In genomic region chr17:62062313-62062712, GRCh38 we compare ENCODE assay signal across 9 cellular contexts. TPM values are rescaled to one million over a fixed set of nuclear protein-coding genes. Genes with fewer than 3 reads are reported as not detected.
DNase-seq lines count a peak whose midpoint lies in the region; ATAC-seq and TF ChIP-seq lines count a peak whose summit lies in the region.
"Had no signal": no experiment of that assay in that cellular context is flagged by ENCODE, and none has a peak within 500 bp of the region (broad histone marks: within the 10 kb centered on the region; RNA-seq: fewer than 3 reads in every experiment).

No MANE protein-coding gene starts in this region.

- peaks cover 15 to 42% (median 34%) of the 10 kb centered on the region in 3 experiments; a peak in 6 of 7 replicates for H3K36me3 Mint-ChIP-seq in H9 (ENCODE audit: insufficient read depth in 1 of 3, low read depth in 3 of 3)

- no peaks in the 10 kb centered on the region for H4K20me1 ChIP-seq in H9 (ENCODE audit: control insufficient read depth, insufficient read depth, insufficient read length)

- no peak overlapping the region for H2AFZ ChIP-seq in H9 (ENCODE audit: low read length)

- no peak overlapping the region for H4K91ac ChIP-seq in H9 (ENCODE audit: insufficient read length, low read depth, low read length)

- DNase-seq in A673 (ENCODE audit: low spot score) (no peak), H9 (no peak), adipocyte (ENCODE audit: low read depth) (peak; percentile 60), lower lobe of right lung (no peak), lower leg skin (ENCODE audit: low spot score in 2 of 2) (no peak), NCI-H2171 (lab: John Stamatoyannopoulos, UW) (no peak), NCI-H524 treated with DMSO at 0.1 percent for 48 hours (lab: John Stamatoyannopoulos, UW) (no peak)
- DNase-seq: ovary had no signal

- no peaks in the 10 kb centered on the region for H3K27me3 Mint-ChIP-seq in H9 (ENCODE audit: low read depth)

- peak overlapping the region; percentile 9 to 52; a peak in 3 of 5 replicates for H3K4me3 Mint-ChIP-seq in H9

- H3K27me3 ChIP-seq in A673 (replicated peaks; ENCODE audit: insufficient read depth, low read depth, low read length, poor library complexity) (no peaks in the 10 kb centered on the region), H9 (ENCODE audit: insufficient read depth, low read length) (no peaks in the 10 kb centered on the region), adipocyte (replicated peaks; ENCODE audit: control insufficient read depth, insufficient read depth, low read length) (no peaks in the 10 kb centered on the region), lower lobe of right lung (ENCODE audit: low read depth) (no peaks in the 10 kb centered on the region), gastroesophageal sphincter (no peaks in the 10 kb centered on the region)
- H3K27me3 ChIP-seq: ovary had no signal

- H2BK120ac ChIP-seq in H9 (ENCODE audit: low read depth, low read length, poor library complexity, severe bottlenecking): no peak overlapping the region

- TF ChIP-seq EP300 in gastroesophageal sphincter (IDR thresholded peaks at IDR 0.05): no peak

- no peak overlapping the region for H2BK12ac ChIP-seq in H9 (ENCODE audit: insufficient read length, low read depth, low read length)

- H3K9me3 ChIP-seq in A673 (ENCODE audit: low read depth, low read length, poor library complexity, severe bottlenecking) (no peaks in the 10 kb centered on the region), H9 (ENCODE audit: control insufficient read depth, low read depth, low read length) (no peaks in the 10 kb centered on the region), adipocyte (ENCODE audit: control insufficient read depth, low read length) (no peaks in the 10 kb centered on the region), lower lobe of right lung (no peaks in the 10 kb centered on the region), gastroesophageal sphincter (no peaks in the 10 kb centered on the region)
- H3K9me3 ChIP-seq: ovary had no signal

- no peak for TF ChIP-seq POLR2A in lower leg skin (IDR thresholded peaks at IDR 0.05)
- TF ChIP-seq POLR2A in gastroesophageal sphincter (IDR thresholded peaks at IDR 0.05): no peak

- peaks cover 9% of the 10 kb centered on the region for H3K23me2 ChIP-seq in H9 (ENCODE audit: insufficient read length, low read depth, low read length, poor library complexity, severe bottlenecking)

- TF ChIP-seq CTCF in A673 (conservative IDR thresholded peaks at IDR 0.05; ENCODE audit: low read depth, low read length): no peak
- no peak for TF ChIP-seq CTCF in H9 (conservative IDR thresholded peaks at IDR 0.05)
- TF ChIP-seq CTCF in lower lobe of right lung (IDR thresholded peaks at IDR 0.05): no peak
- no peak for TF ChIP-seq CTCF in lower leg skin (IDR thresholded peaks at IDR 0.05)
- TF ChIP-seq CTCF in gastroesophageal sphincter (IDR thresholded peaks at IDR 0.05): no peak

- no peak overlapping the region for H3K4me2 ChIP-seq in H9 (ENCODE audit: insufficient read depth, insufficient read length, low read length)

- H3K79me1 ChIP-seq in H9 (ENCODE audit: insufficient read depth, low read depth, low read length, poor library complexity, severe bottlenecking): no peaks in the 10 kb centered on the region

- no peak overlapping the region for H3K56ac ChIP-seq in H9 (ENCODE audit: insufficient read length, low read depth, low read length)

- no peak overlapping the region for H3K18ac ChIP-seq in H9 (ENCODE audit: insufficient read length, low read depth, low read length)

- no peak overlapping the region for H3K14ac ChIP-seq in H9 (ENCODE audit: insufficient read depth, low read length)

- H3K36me3 ChIP-seq in A673 (ENCODE audit: insufficient read depth, low read length, poor library complexity, severe bottlenecking) (peaks cover 42% of the 10 kb centered on the region), adipocyte (ENCODE audit: control insufficient read depth, insufficient read depth, low read length, severe bottlenecking) (peaks cover 26% of the 10 kb centered on the region), lower lobe of right lung (peaks cover 42% of the 10 kb centered on the region), gastroesophageal sphincter (peaks cover 0 to 17% of the 10 kb centered on the region in 2 donors)
- H3K36me3 ChIP-seq: ovary had no signal

- no peak overlapping the region for H4K5ac ChIP-seq in H9 (ENCODE audit: insufficient read length, low read depth, low read length)

- H3K23ac ChIP-seq in H9 (ENCODE audit: insufficient read length, low read depth, low read length): no peak overlapping the region

- no CpG with 5 or more reads among the region's 1 CpG for WGBS in H9 (ENCODE audit: extremely low coverage, insufficient read length, low lambda C conversion rate)
- WGBS in lower leg skin, 2 donors: 7 to 10% methylated on average over 1 of the region's 1 CpG
- WGBS in gastroesophageal sphincter (ENCODE audit: low coverage in 1 of 2), 2 donors: 0 to 38% methylated on average over 1 of the region's 1 CpG

- H3K4me1 ChIP-seq in A673 (ENCODE audit: insufficient read depth, low read length, poor library complexity, severe bottlenecking): peaks cover 27% of the 10 kb centered on the region
- no peaks in the 10 kb centered on the region for H3K4me1 ChIP-seq in H9 (ENCODE audit: insufficient read depth, low read length)
- peaks cover 42% of the 10 kb centered on the region for H3K4me1 ChIP-seq in adipocyte (ENCODE audit: control insufficient read depth, insufficient read depth, low read length)
- peaks cover 60% of the 10 kb centered on the region for H3K4me1 ChIP-seq in lower lobe of right lung
- peaks cover 7 to 74% (median 19%) of the 10 kb centered on the region in 3 donors for H3K4me1 ChIP-seq in gastroesophageal sphincter

- H2BK20ac ChIP-seq in H9 (ENCODE audit: low read depth, low read length, poor library complexity, severe bottlenecking): no peak overlapping the region

- peak overlapping the region in 1 of 3 experiments; percentile 72; a peak in 3 of 7 replicates for H3K27ac Mint-ChIP-seq in H9

- H3K9me3 Mint-ChIP-seq in H9: no peaks in the 10 kb centered on the region; a peak in 1 of 5 replicates

- H2BK15ac ChIP-seq in H9 (ENCODE audit: low read depth, low read length): no peak overlapping the region

- BruUV-seq in A673 (replicated peaks; lab: Mats Ljungman, UMichigan): no TSS peak

- peaks cover 41 to 46% of the 10 kb centered on the region in 2 experiments for H3K4me1 Mint-ChIP-seq in H9

- no peak overlapping the region for H3T11ph ChIP-seq in H9 (ENCODE audit: low read length)

- ATAC-seq in lower lobe of right lung (no peak), gastroesophageal sphincter (no peak)

- H3K27ac ChIP-seq in A673 (ENCODE audit: low read depth, low read length, poor library complexity, severe bottlenecking) (no peak overlapping the region), H9 (ENCODE audit: insufficient read length, low read depth, low read length) (no peak overlapping the region), lower lobe of right lung (no peak overlapping the region), gastroesophageal sphincter (peak overlapping the region in 1 of 4 donors; percentile 99)
- H3K27ac ChIP-seq: ovary had no signal

- CTCF ChIA-PET in A673 (lab: Charles Lee): no interaction called here

- peaks cover 26% of the 10 kb centered on the region; the same call in 1 of the 2 replicates for H3K79me2 ChIP-seq in H9 (ENCODE audit: insufficient read depth, low read length)

- POLR2A ChIA-PET in A673 (lab: Charles Lee; ENCODE audit: low non-redundant PET): no interaction called here

- no peak overlapping the region for H3K4ac ChIP-seq in H9 (ENCODE audit: low read depth, low read length)

- intact Hi-C loops in A673 (cut with micrococcal nuclease; ENCODE audit: unreplicated experiment) (no loop called here), lower lobe of right lung (cut with DNase I) (no loop called here), lower leg skin (cut with DNase I; ENCODE audit: low total_unique reads) (loop anchor here (5.0 kb wide), 1 partner anchor 190 kb away; no protein-coding TSS in a partner anchor)

- no peak overlapping the region for H4K8ac ChIP-seq in H9 (replicated peaks; ENCODE audit: insufficient read length, low read depth, low read length)

- H2AK5ac ChIP-seq in H9 (ENCODE audit: insufficient read length, low read length): no peak overlapping the region

- no peak overlapping the region for H3K9ac ChIP-seq in H9 (ENCODE audit: extremely low read depth, insufficient read length, low read length)
- peak overlapping the region; percentile 88 for H3K9ac ChIP-seq in adipocyte (ENCODE audit: low read length)

- H3K4me3 ChIP-seq in A673 (ENCODE audit: low read depth, low read length, poor library complexity, severe bottlenecking) (peak overlapping the region; percentile 89), adipocyte (ENCODE audit: low read length) (peak overlapping the region; percentile 95), lower lobe of right lung (peak overlapping the region; percentile 99), lower leg skin (ENCODE audit: low read depth, poor library complexity, severe bottlenecking) (no peak overlapping the region), gastroesophageal sphincter (peak overlapping the region in 1 of 2 donors; percentile 98)
- H3K4me3 ChIP-seq: ovary had no signal

- no peak overlapping the region for H2BK5ac ChIP-seq in H9 (ENCODE audit: insufficient read length, low read length)

RNA-seq across cellular contexts. Expression of gene MED13, which starts 2.8 kb away (rescaled TPM):
- total RNA-seq in A673 (2021) (64.0 and 65.0 TPM in 2 replicates), H9 (2021) (58.7 and 60.7 TPM in 2 replicates), lower lobe of right lung (67.9 TPM), lower leg skin (10 to 100 TPM; 54.2 to 83.6 (median 61.8) TPM), gastroesophageal sphincter (10 to 100 TPM; 34.5 to 64.9 (median 52.0) TPM)
